In the genomic region with DNA sequence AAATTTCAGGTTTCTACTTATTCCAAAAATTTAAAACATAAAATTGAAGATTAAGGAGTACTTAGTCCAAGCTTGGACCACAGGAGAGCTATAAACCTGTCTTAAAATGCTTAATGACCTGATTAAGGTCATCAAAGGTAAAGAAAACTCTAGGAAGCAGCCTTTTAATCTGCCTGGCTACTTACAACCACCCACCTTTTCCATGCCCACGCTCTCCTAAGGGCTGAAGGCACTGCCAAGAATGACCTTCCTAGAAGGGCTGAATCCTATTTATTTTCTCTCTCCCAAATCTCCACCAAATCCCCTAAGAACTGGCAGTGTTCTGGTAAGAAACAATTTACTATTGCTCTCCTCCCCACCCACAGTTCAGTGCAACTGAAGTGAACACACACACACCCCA, we compare ENCODE assay signal across 20 cellular contexts. TPM values are rescaled to one million over a fixed set of nuclear protein-coding genes. Genes with fewer than 3 reads are reported as not detected.
DNase-seq lines count a peak whose midpoint lies in the region; ATAC-seq and TF ChIP-seq lines count a peak whose summit lies in the region.
"Had no signal": no experiment of that assay in that cellular context is flagged by ENCODE, and none has a peak within 500 bp of the region (broad histone marks: within the 10 kb centered on the region; RNA-seq: fewer than 3 reads in every experiment).

No MANE protein-coding gene starts in this region.

- H3K27me3 ChIP-seq in muscle layer of duodenum (ENCODE audit: low read depth, low read length) (no peaks in the 10 kb centered on the region), tibial artery (no peaks in the 10 kb centered on the region)
- H3K27me3 ChIP-seq: vagina had no signal

- TF ChIP-seq CTCF in chondrocyte (IDR thresholded peaks at IDR 0.05): no peak
- no peak for TF ChIP-seq CTCF in tibial artery (IDR thresholded peaks at IDR 0.05)

- no peaks in the 10 kb centered on the region for H3K36me3 Mint-ChIP-seq in activated T-cell treated with anti-CD3 and anti-CD28 coated beads, Interleukin-2, amount 50 U/mL, for 72 hours (ENCODE audit: insufficient read depth in 2 of 2)
- H3K36me3 Mint-ChIP-seq in chondrocyte (ENCODE audit: low read depth): peaks cover 3% of the 10 kb centered on the region

- no peaks in the 10 kb centered on the region for H3K9me3 Mint-ChIP-seq in activated T-cell treated with anti-CD3 and anti-CD28 coated beads, Interleukin-2, amount 50 U/mL, for 72 hours
- H3K9me3 Mint-ChIP-seq in chondrocyte (ENCODE audit: low read depth): no peaks in the 10 kb centered on the region
- H3K9me3 Mint-ChIP-seq: stimulated activated naive CD8-positive, alpha-beta T cell treated with anti-CD3 and anti-CD28 coated beads, Interleukin-15, amount 100 ng/mL, for 72 hours had no signal

- H3K4me3 ChIP-seq in muscle layer of duodenum (ENCODE audit: low read depth in 1 of 2, low read length in 2 of 2) (no peak overlapping the region), tibial artery (peak overlapping the region in 1 of 2 donors; percentile 12)
- H3K4me3 ChIP-seq: vagina had no signal

- H3K36me3 ChIP-seq in muscle layer of duodenum (ENCODE audit: control insufficient read depth in 1 of 2, insufficient read depth in 2 of 2, low read length in 2 of 2): no peaks in the 10 kb centered on the region
- H3K36me3 ChIP-seq in tibial artery: no peaks in the 10 kb centered on the region
- H3K36me3 ChIP-seq: vagina had no signal

- no peak for ATAC-seq in activated T-cell treated with anti-CD3 and anti-CD28 coated beads, Interleukin-2, amount 50 U/mL, for 72 hours (replicated peaks in 1 of 2)
- ATAC-seq: stimulated activated naive CD8-positive, alpha-beta T cell treated with anti-CD3 and anti-CD28 coated beads, Interleukin-15, amount 100 ng/mL, for 72 hours had no signal

- peak overlapping the region; percentile 16 for H3K27ac Mint-ChIP-seq in activated T-cell treated with anti-CD3 and anti-CD28 coated beads, Interleukin-2, amount 50 U/mL, for 72 hours
- H3K27ac Mint-ChIP-seq in chondrocyte (ENCODE audit: unreplicated experiment): peak overlapping the region; percentile 38

- H3K4me1 ChIP-seq in muscle layer of duodenum (ENCODE audit: control insufficient read depth in 1 of 2, insufficient read depth in 2 of 2, low read length in 2 of 2) (peaks cover 6 to 24% of the 10 kb centered on the region in 2 donors), tibial artery (peaks cover 0 to 100% (median 39%) of the 10 kb centered on the region in 4 donors)
- H3K4me1 ChIP-seq: parathyroid adenoma had no signal

- H3K27me3 Mint-ChIP-seq in activated T-cell treated with anti-CD3 and anti-CD28 coated beads, Interleukin-2, amount 50 U/mL, for 72 hours (ENCODE audit: low read depth): no peaks in the 10 kb centered on the region
- H3K27me3 Mint-ChIP-seq in chondrocyte (ENCODE audit: low read depth): no peaks in the 10 kb centered on the region
- H3K27me3 Mint-ChIP-seq: stimulated activated naive CD8-positive, alpha-beta T cell treated with anti-CD3 and anti-CD28 coated beads, Interleukin-15, amount 100 ng/mL, for 72 hours had no signal

- peaks cover 94% of the 10 kb centered on the region for H3K4me1 Mint-ChIP-seq in activated T-cell treated with anti-CD3 and anti-CD28 coated beads, Interleukin-2, amount 50 U/mL, for 72 hours (ENCODE audit: low read depth)
- peaks cover 72% of the 10 kb centered on the region for H3K4me1 Mint-ChIP-seq in chondrocyte (ENCODE audit: low read depth)

- H3K9me3 ChIP-seq in muscle layer of duodenum (ENCODE audit: control insufficient read depth in 1 of 2, low read length in 2 of 2) (no peaks in the 10 kb centered on the region), tibial artery (no peaks in the 10 kb centered on the region)
- H3K9me3 ChIP-seq: vagina had no signal

- no peak for DNase-seq in activated T-cell treated with anti-CD3 and anti-CD28 coated beads, Interleukin-2, amount 50 U/mL, for 72 hours
- DNase-seq in activated T-cell treated with anti-CD3 and anti-CD28 coated beads for 4 hours: no peak
- no peak for DNase-seq in chondrocyte (ENCODE audit: low spot score)
- no peak for DNase-seq in tibial artery
- no peak for DNase-seq in NCI-H2081 treated with DMSO at 0.1 percent for 48 hours (lab: John Stamatoyannopoulos, UW)
- DNase-seq in AML-193 (lab: John Stamatoyannopoulos, UW): no peak
- DNase-seq in stimulated activated CD4-positive, alpha-beta T cell treated with anti-CD3 and anti-CD28 coated beads, Interleukin-12 subunit alpha, Interleukin-12 subunit beta, amount 100 ng/mL, for 4 hours: no peak
- DNase-seq: activated CD4-positive, alpha-beta T cell treated with anti-CD3 and anti-CD28 coated beads for 48 hours; activated naive CD4-positive, alpha-beta T cell; dermis blood vessel endothelial cell; foreskin melanocyte; GOT3; KG1; left cardiac atrium; NCI-H1930; RPMI8226; stimulated activated naive CD8-positive, alpha-beta T cell treated with anti-CD3 and anti-CD28 coated beads, Interleukin-15, amount 100 ng/mL, for 72 hours had no signal

- H3K4me3 Mint-ChIP-seq in activated T-cell treated with anti-CD3 and anti-CD28 coated beads, Interleukin-2, amount 50 U/mL, for 72 hours: peak overlapping the region in 1 of 2 donors; percentile 19
- no peak overlapping the region for H3K4me3 Mint-ChIP-seq in chondrocyte (ENCODE audit: unreplicated experiment)

- intact Hi-C loops in tibial artery (cut with DNase I; ENCODE audit: low total_unique reads): no loop called here

- peak overlapping the region; percentile 74 for H3K27ac ChIP-seq in muscle layer of duodenum (ENCODE audit: low read length)
- peak overlapping the region; percentile 75 to 99 for H3K27ac ChIP-seq in tibial artery
- H3K27ac ChIP-seq: parathyroid adenoma, vagina had no signal

RNA-seq across cellular contexts. Expression of a gene that starts 6.8 kb away (rescaled TPM):
- 10 to 100 TPM; 16.3 to 28.1 TPM for total RNA-seq in activated T-cell treated with anti-CD3 and anti-CD28 coated beads, Interleukin-2, amount 50 U/mL, for 72 hours
- 20.1 to 21.7 TPM (median 21.0 TPM) in 3 replicates for total RNA-seq in chondrocyte
